14 cellular contexts compared by ENCODE assay signal in genomic region chr9:124359426-124359825, GRCh38. TPM values are rescaled to one million over a fixed set of nuclear protein-coding genes. Genes with fewer than 3 reads are reported as not detected.
DNase-seq lines count a peak whose midpoint lies in the region; ATAC-seq and TF ChIP-seq lines count a peak whose summit lies in the region.
"Had no signal": no experiment of that assay in that cellular context is flagged by ENCODE, and none has a peak within 500 bp of the region (broad histone marks: within the 10 kb centered on the region; RNA-seq: fewer than 3 reads in every experiment).

No MANE protein-coding gene starts in this region.

- H3K9me3 Mint-ChIP-seq in activated naive CD8-positive, alpha-beta T cell treated with anti-CD3 and anti-CD28 coated beads, Interleukin-2, amount 50 U/mL, for 24 hours, result no peaks in the 10 kb centered on the region
- no peaks in the 10 kb centered on the region for H3K9me3 Mint-ChIP-seq in activated naive CD8-positive, alpha-beta T cell treated with anti-CD3 and anti-CD28 coated beads for 36 hours
- H3K9me3 Mint-ChIP-seq in WTC11, result no peaks in the 10 kb centered on the region
- H3K9me3 Mint-ChIP-seq: CD8-positive, alpha-beta memory T cell had no signal

- no peak overlapping the region for H3K4me3 Mint-ChIP-seq in activated naive CD8-positive, alpha-beta T cell treated with anti-CD3 and anti-CD28 coated beads, Interleukin-2, amount 50 U/mL, for 24 hours
- H3K4me3 Mint-ChIP-seq in activated naive CD8-positive, alpha-beta T cell treated with anti-CD3 and anti-CD28 coated beads for 36 hours, result no peak overlapping the region
- no peak overlapping the region for H3K4me3 Mint-ChIP-seq in WTC11
- H3K4me3 Mint-ChIP-seq: CD8-positive, alpha-beta memory T cell had no signal

- peaks cover 15% of the 10 kb centered on the region for H3K36me3 Mint-ChIP-seq in activated naive CD8-positive, alpha-beta T cell treated with anti-CD3 and anti-CD28 coated beads, Interleukin-2, amount 50 U/mL, for 24 hours (ENCODE audit: low read depth)
- peaks cover 4% of the 10 kb centered on the region for H3K36me3 Mint-ChIP-seq in activated naive CD8-positive, alpha-beta T cell treated with anti-CD3 and anti-CD28 coated beads for 36 hours
- peaks cover 2% of the 10 kb centered on the region; the same call in 1 of the 2 replicates for H3K36me3 Mint-ChIP-seq in WTC11

- DNase-seq in activated naive CD8-positive, alpha-beta T cell treated with anti-CD3 and anti-CD28 coated beads, Interleukin-2, amount 50 U/mL, for 24 hours, result no peak
- DNase-seq in activated naive CD8-positive, alpha-beta T cell treated with anti-CD3 and anti-CD28 coated beads for 36 hours, result no peak
- DNase-seq in WTC11 (ENCODE audit: low spot score) (no peak), islet precursor cell (peak; percentile 35), SKM-1 treated with dmso at 0.1 percent for 144 hours (lab: John Stamatoyannopoulos, UW; ENCODE audit: unreplicated experiment) (no peak), NCI-H146 (lab: John Stamatoyannopoulos, UW) (no peak), T-helper 1 cell (no peak)
- DNase-seq: CD8-positive, alpha-beta memory T cell; GM23248; MV-4-11; NCI-H1436; NCI-H2081; NCI-H510A treated with DMSO at 0.1 percent for 48 hours; SHP77 treated with DMSO at 0.1 percent for 48 hours had no signal

- H3K27me3 Mint-ChIP-seq in activated naive CD8-positive, alpha-beta T cell treated with anti-CD3 and anti-CD28 coated beads, Interleukin-2, amount 50 U/mL, for 24 hours, result no peaks in the 10 kb centered on the region
- H3K27me3 Mint-ChIP-seq in activated naive CD8-positive, alpha-beta T cell treated with anti-CD3 and anti-CD28 coated beads for 36 hours, result no peaks in the 10 kb centered on the region
- no peaks in the 10 kb centered on the region for H3K27me3 Mint-ChIP-seq in WTC11 (ENCODE audit: low read depth)

- CTCF ChIA-PET in WTC11 (lab: Charles Lee), result no interaction called here

- H3K4me1 Mint-ChIP-seq in activated naive CD8-positive, alpha-beta T cell treated with anti-CD3 and anti-CD28 coated beads, Interleukin-2, amount 50 U/mL, for 24 hours, result peaks cover 40% of the 10 kb centered on the region
- H3K4me1 Mint-ChIP-seq in activated naive CD8-positive, alpha-beta T cell treated with anti-CD3 and anti-CD28 coated beads for 36 hours, result peaks cover 48% of the 10 kb centered on the region
- H3K4me1 Mint-ChIP-seq in WTC11, result 0 out of 2 replicates have a peak, but pooled peaks cover 11% of the 10 kb centered on the region

- peak overlapping the region; percentile 67 for H3K27ac Mint-ChIP-seq in activated naive CD8-positive, alpha-beta T cell treated with anti-CD3 and anti-CD28 coated beads, Interleukin-2, amount 50 U/mL, for 24 hours
- no peak overlapping the region for H3K27ac Mint-ChIP-seq in activated naive CD8-positive, alpha-beta T cell treated with anti-CD3 and anti-CD28 coated beads for 36 hours
- 0 out of 2 replicates have a peak overlapping the region, but pooled peaks have one; percentile 15 for H3K27ac Mint-ChIP-seq in WTC11

- POLR2A ChIA-PET in WTC11 (lab: Charles Lee), result no interaction called here

- ATAC-seq in activated naive CD8-positive, alpha-beta T cell treated with anti-CD3 and anti-CD28 coated beads, Interleukin-2, amount 50 U/mL, for 24 hours, result no peak
- ATAC-seq in WTC11, result no peak

- TF ChIP-seq CTCF in WTC11 (IDR thresholded peaks at IDR 0.05), result no peak

TF ChIP-seq in WTC11, 78 proteins besides CTCF, POLR2A, EP300 and RAD21 (continues in another document):
- TF ChIP-seq GABPB1 (CRISPR knock-in tag; IDR thresholded peaks at IDR 0.05), result no peak
- TF ChIP-seq MAX (CRISPR knock-in tag; IDR thresholded peaks at IDR 0.05), result no peak
- no peak for TF ChIP-seq USF2 (CRISPR knock-in tag; IDR thresholded peaks at IDR 0.05)
- no peak for TF ChIP-seq FOXP4 (CRISPR knock-in tag; IDR thresholded peaks at IDR 0.05)
- TF ChIP-seq NFYB (CRISPR knock-in tag; conservative IDR thresholded peaks at IDR 0.05; ENCODE audit: low read depth), result no peak
- TF ChIP-seq ATF1 (CRISPR knock-in tag; IDR thresholded peaks at IDR 0.05), result no peak
- no peak for TF ChIP-seq ZNF281 (CRISPR knock-in tag; IDR thresholded peaks at IDR 0.05)
- no peak for TF ChIP-seq ETV6 (CRISPR knock-in tag; IDR thresholded peaks at IDR 0.05)
- no peak for TF ChIP-seq FOXJ3 (CRISPR knock-in tag; IDR thresholded peaks at IDR 0.05; ENCODE audit: borderline replicate concordance)
- TF ChIP-seq ERG (CRISPR knock-in tag; IDR thresholded peaks at IDR 0.05), result no peak
- TF ChIP-seq ZNF317 (CRISPR knock-in tag; IDR thresholded peaks at IDR 0.05; ENCODE audit: borderline replicate concordance, low read depth), result no peak

RNA-seq across cellular contexts. Expression of gene PSMB7, which starts 55.8 kb away (rescaled TPM):
- total RNA-seq in activated naive CD8-positive, alpha-beta T cell treated with anti-CD3 and anti-CD28 coated beads for 36 hours, result 100 to 1,000 TPM; 191 to 199 TPM
- 160 to 187 TPM (median 164 TPM) in 3 replicates for total RNA-seq in WTC11 (2021)
